In the genomic region with DNA sequence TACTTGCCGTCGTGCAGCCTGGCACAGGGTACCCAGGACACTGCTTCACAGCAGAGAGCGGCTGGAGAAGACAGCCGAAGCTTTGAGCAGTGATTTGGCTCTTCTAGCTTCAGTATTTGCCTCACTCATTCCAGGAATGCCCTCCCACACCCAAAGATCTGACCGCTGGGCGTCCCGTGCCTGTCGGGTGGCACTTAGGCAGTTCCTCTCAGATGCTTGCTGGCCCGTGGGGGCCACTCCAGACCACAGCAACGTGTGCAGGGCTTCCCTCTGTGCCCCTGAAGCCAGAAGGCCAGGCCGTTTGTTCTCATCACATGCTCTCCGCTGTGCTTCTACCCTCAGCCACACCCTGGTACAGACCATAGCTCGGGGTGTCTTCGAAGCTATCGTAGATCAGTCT, we compare ENCODE assay signal across 29 cellular contexts.
"Had no signal": no experiment of that assay in that cellular context is flagged by ENCODE, and none has a peak within 500 bp of the region (broad histone marks: within the 10 kb centered on the region; RNA-seq: fewer than 3 reads in every experiment).

No MANE protein-coding gene starts in this region.

- ATAC-seq: activated CD4-positive, alpha-beta T cell treated with anti-CD3 and anti-CD28 coated beads for 36 hours; activated CD4-positive, CD25-positive, alpha-beta regulatory T cell treated with anti-CD3 and anti-CD28 coated beads, Interleukin-2, amount 50 U/mL, for 24 hours; activated CD8-positive, alpha-beta T cell treated with anti-CD3 and anti-CD28 coated beads, Interleukin-2, amount 10 ng/mL, durations not matched to agents 7 days and 5 days; activated naive CD8-positive, alpha-beta T cell treated with anti-CD3 and anti-CD28 coated beads, Interleukin-2, amount 50 U/mL, for 24 hours; PC-3; SK-N-SH treated with all-trans-retinoic acid at 6 μM for 48 hours had no signal

- DNase-seq: activated CD4-positive, alpha-beta T cell treated with anti-CD3 and anti-CD28 coated beads for 36 hours; activated CD4-positive, alpha-beta T cell treated with anti-CD3 and anti-CD28 coated beads, Interleukin-2, amount 10 ng/mL, durations not matched to agents 7 days and 5 days; activated CD4-positive, alpha-beta T cell treated with anti-CD3 and anti-CD28 coated beads, Interleukin-2, amount 50 U/mL, for 48 hours; activated CD8-positive, alpha-beta T cell treated with anti-CD3 and anti-CD28 coated beads, Interleukin-2, amount 10 ng/mL, durations not matched to agents 7 days and 5 days; activated naive CD4-positive, alpha-beta T cell treated with anti-CD3 and anti-CD28 coated beads, Interleukin-2, amount 10 ng/mL, durations not matched to agents 7 days and 5 days; activated naive CD8-positive, alpha-beta T cell treated with anti-CD3 and anti-CD28 coated beads, Interleukin-2, amount 50 U/mL, for 24 hours; activated T-cell treated with anti-CD3 and anti-CD28 coated beads, Interleukin-2, amount 50 U/mL, for 24 hours; anterior cingulate cortex; brain microvascular endothelial cell; Kasumi-1; KG1; MG63; NCI-H1048; NCI-H1105 treated with DMSO at 0.1 percent for 48 hours; NCI-H1436 treated with DMSO at 0.1 percent for 48 hours; NCI-H1694 treated with DMSO at 0.1 percent for 48 hours; NCI-H2029; NCI-H345; NCI-H524 treated with DMSO at 0.1 percent for 48 hours; NK-92 treated with Interleukin-12 subunit alpha and Interleukin-12 subunit beta, amount 100 ng/mL, for 24 hours; PC-3; Peyer's patch; RPMI8226; SHP77 treated with DMSO at 0.1 percent for 48 hours; T-helper 1 cell; T-helper 2 cell; T-helper 9 cell had no signal
